Comparison of ENCODE assay signal across 24 cellular contexts in the genomic region with DNA sequence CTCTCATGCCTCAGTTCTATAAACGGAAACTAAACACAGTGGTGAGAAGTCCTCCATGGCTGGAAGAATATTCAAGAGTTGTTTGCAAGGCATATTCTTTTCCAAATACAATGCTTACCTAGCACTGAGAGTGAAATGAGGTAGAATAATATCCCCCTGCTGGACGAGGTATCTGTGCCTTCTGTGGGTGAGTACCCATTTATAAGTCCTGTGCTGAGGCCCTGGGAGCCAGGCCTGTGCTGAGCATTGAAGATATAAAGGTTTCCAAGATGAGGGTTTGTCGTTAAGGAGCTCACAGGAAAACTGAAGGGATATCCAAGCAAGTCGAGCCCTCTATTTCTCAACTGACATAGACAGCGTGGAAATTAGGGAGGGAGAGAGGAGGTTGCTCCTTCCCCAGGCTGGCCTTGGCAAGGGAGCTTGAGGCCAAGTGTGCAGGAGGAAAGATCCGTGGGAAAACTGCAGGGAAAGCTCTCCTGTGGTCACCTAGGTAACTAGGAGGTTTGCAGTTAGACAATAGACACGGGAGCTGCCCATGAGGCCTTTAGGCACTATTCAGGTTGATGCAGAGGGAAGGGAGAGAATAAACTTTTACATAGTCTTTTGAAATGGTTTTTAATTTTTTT. TPM values are rescaled to one million over a fixed set of nuclear protein-coding genes. Genes with fewer than 3 reads are reported as not detected.
DNase-seq lines count a peak whose midpoint lies in the region; ATAC-seq and TF ChIP-seq lines count a peak whose summit lies in the region.
"Had no signal": no experiment of that assay in that cellular context is flagged by ENCODE, and none has a peak within 500 bp of the region (broad histone marks: within the 10 kb centered on the region; RNA-seq: fewer than 3 reads in every experiment).

No MANE protein-coding gene starts in this region.

- H3K23ac ChIP-seq in mesendoderm (ENCODE audit: low read length), result no peak overlapping the region

- H3K4me2 ChIP-seq in mammary epithelial cell (ENCODE audit: insufficient read depth, low read depth, low read length) (peak overlapping the region; percentile 17), mesendoderm (ENCODE audit: low read length) (no peak overlapping the region), PC-3 (ENCODE audit: low read length) (no peak overlapping the region)
- H3K4me2 ChIP-seq: smooth muscle cell had no signal

- intact Hi-C loops in mammary epithelial cell (cut with micrococcal nuclease), result no loop called here
- intact Hi-C loops in MCF 10A (cut with micrococcal nuclease), result no loop called here
- intact Hi-C loops in sciatic nerve (cut with DNase I), result no loop called here
- intact Hi-C loops in PC-3 (cut with micrococcal nuclease), result no loop called here

- H3K9me3 Mint-ChIP-seq in MCF 10A (ENCODE audit: unreplicated experiment) (no peaks in the 10 kb centered on the region), glutamatergic neuron (ENCODE audit: unreplicated experiment) (no peaks in the 10 kb centered on the region)
- H3K9me3 Mint-ChIP-seq: activated naive CD8-positive, alpha-beta T cell treated with anti-CD3 and anti-CD28 coated beads, Interleukin-2, amount 50 U/mL, for 24 hours; CD8-positive, alpha-beta T cell; HFFc6 had no signal

- H3K9ac ChIP-seq in mammary epithelial cell (ENCODE audit: insufficient read depth, low read length), result no peak overlapping the region
- no peak overlapping the region for H3K9ac ChIP-seq in mesendoderm (ENCODE audit: low read length)
- no peak overlapping the region for H3K9ac ChIP-seq in PC-3 (ENCODE audit: low read length)

- H3K27me3 Mint-ChIP-seq in MCF 10A (ENCODE audit: insufficient read depth, unreplicated experiment) (no peaks in the 10 kb centered on the region), glutamatergic neuron (ENCODE audit: unreplicated experiment) (no peaks in the 10 kb centered on the region)
- H3K27me3 Mint-ChIP-seq: activated naive CD8-positive, alpha-beta T cell treated with anti-CD3 and anti-CD28 coated beads, Interleukin-2, amount 50 U/mL, for 24 hours had no signal

- no peak overlapping the region for H3K18ac ChIP-seq in mesendoderm (ENCODE audit: low read length)

- DNase-seq in mammary epithelial cell (no peak), MCF 10A (ENCODE audit: unreplicated experiment) (no peak), dermis blood vessel endothelial cell (peak; percentile 15), mesendoderm (peak; percentile 74), sciatic nerve (ENCODE audit: low spot score) (no peak), glutamatergic neuron (no peak), PC-3 (no peak)
- DNase-seq: activated CD4-positive, alpha-beta T cell treated with anti-CD3 and anti-CD28 coated beads for 48 hours; activated gamma-delta T cell; activated naive CD8-positive, alpha-beta T cell treated with anti-CD3 and anti-CD28 coated beads, Interleukin-2, amount 50 U/mL, for 24 hours; activated T-cell treated with anti-CD3 and anti-CD28 coated beads, Interleukin-2, amount 50 U/mL, for 1 hour; CD8-positive, alpha-beta T cell; effector CD4-positive, alpha-beta T cell; erythroblast; HFFc6; NCI-H187; NCI-H526 treated with DMSO at 0.1 percent for 48 hours; stimulated activated CD4-positive, alpha-beta T cell treated with anti-CD3 and anti-CD28 coated beads, Interleukin-1b, Interleukin-23, amount 100 ng/mL, for 48 hours; stomach; tibial artery had no signal

- H4K8ac ChIP-seq in mesendoderm (ENCODE audit: low read depth, low read length), result no peak overlapping the region

- H3K4me1 ChIP-seq in mammary epithelial cell (ENCODE audit: insufficient read depth, low read length), result peaks cover 4% of the 10 kb centered on the region
- peaks cover 3% of the 10 kb centered on the region for H3K4me1 ChIP-seq in mesendoderm (ENCODE audit: control insufficient read depth, low read depth, low read length)
- no peaks in the 10 kb centered on the region for H3K4me1 ChIP-seq in PC-3 (ENCODE audit: insufficient read depth, low read length)

- no peak overlapping the region for H4K5ac ChIP-seq in mesendoderm (ENCODE audit: low read length)

- no peak overlapping the region for H3K4ac ChIP-seq in mesendoderm (ENCODE audit: low read depth, low read length)

- no peaks in the 10 kb centered on the region for H3K27me3 ChIP-seq in mammary epithelial cell (ENCODE audit: insufficient read depth, low read length)
- H3K27me3 ChIP-seq in mesendoderm (ENCODE audit: insufficient read depth, low read length, poor library complexity), result no peaks in the 10 kb centered on the region
- H3K27me3 ChIP-seq in PC-3 (ENCODE audit: low read length), result no peaks in the 10 kb centered on the region
- H3K27me3 ChIP-seq: stomach, tibial artery had no signal

- H2AK5ac ChIP-seq in mesendoderm (ENCODE audit: low read length), result no peak overlapping the region

- H4K20me1 ChIP-seq in mammary epithelial cell (ENCODE audit: insufficient read depth, low read length), result no peaks in the 10 kb centered on the region
- no peaks in the 10 kb centered on the region for H4K20me1 ChIP-seq in PC-3 (ENCODE audit: low read length)

- H3K36me3 Mint-ChIP-seq in MCF 10A (ENCODE audit: insufficient read depth, unreplicated experiment) (no peaks in the 10 kb centered on the region), glutamatergic neuron (ENCODE audit: unreplicated experiment) (no peaks in the 10 kb centered on the region)
- H3K36me3 Mint-ChIP-seq: CD8-positive, alpha-beta T cell had no signal

- peaks cover 16% of the 10 kb centered on the region for H3K79me1 ChIP-seq in mesendoderm (ENCODE audit: low read length)

- no peaks in the 10 kb centered on the region for H3K36me3 ChIP-seq in mammary epithelial cell (ENCODE audit: insufficient read depth, low read length)
- no peaks in the 10 kb centered on the region for H3K36me3 ChIP-seq in mesendoderm (ENCODE audit: control insufficient read depth, insufficient read depth, low read length)
- H3K36me3 ChIP-seq in PC-3 (ENCODE audit: low read depth, low read length), result no peaks in the 10 kb centered on the region
- H3K36me3 ChIP-seq: stomach, tibial artery had no signal

- H2BK15ac ChIP-seq in mesendoderm (replicated peaks; ENCODE audit: low read depth), result no peak overlapping the region

- H3K9me3 ChIP-seq in mammary epithelial cell (replicated peaks; ENCODE audit: insufficient read depth, low read length) (no peaks in the 10 kb centered on the region), PC-3 (ENCODE audit: low read length) (no peaks in the 10 kb centered on the region)
- H3K9me3 ChIP-seq: stomach, tibial artery had no signal

- no peak overlapping the region for H3K4me3 Mint-ChIP-seq in MCF 10A (ENCODE audit: unreplicated experiment)
- H3K4me3 Mint-ChIP-seq in glutamatergic neuron (ENCODE audit: unreplicated experiment), result no peak overlapping the region
- H3K4me3 Mint-ChIP-seq: activated naive CD8-positive, alpha-beta T cell treated with anti-CD3 and anti-CD28 coated beads, Interleukin-2, amount 50 U/mL, for 24 hours; CD8-positive, alpha-beta T cell; HFFc6 had no signal

- H2BK5ac ChIP-seq in mesendoderm (ENCODE audit: low read length), result no peak overlapping the region

- no peaks in the 10 kb centered on the region for H3K9me2 ChIP-seq in PC-3 (replicated peaks; ENCODE audit: low read length)

- H2BK120ac ChIP-seq in mesendoderm (ENCODE audit: low read depth, low read length), result no peak overlapping the region

- in situ Hi-C loops in mammary epithelial cell (cut with MboI; ENCODE audit: low sequenced_read_pairs in 2 of 2), result no loop called here

- peak overlapping the region; percentile 10 for H3K27ac ChIP-seq in mammary epithelial cell (ENCODE audit: insufficient read depth, low read depth, low read length)
- H3K27ac ChIP-seq in mesendoderm (ENCODE audit: low read depth, low read length), result no peak overlapping the region
- no peak overlapping the region for H3K27ac ChIP-seq in PC-3 (ENCODE audit: low read length)
- H3K27ac ChIP-seq: VCaP had no signal

- CTCF ChIA-PET in mammary epithelial cell (lab: Charles Lee; ENCODE audit: low non-redundant PET) (no interaction called here), MCF 10A (lab: Yijun Ruan, JAX) (interaction anchor here (0.7 kb wide), 1 partner anchor 705 kb away, joined by 3 read pairs; no protein-coding TSS in a partner anchor), PC-3 (lab: Charles Lee) (no interaction called here)

- H2AFZ ChIP-seq in mammary epithelial cell (ENCODE audit: low read depth, low read length) (peak overlapping the region; percentile 41), PC-3 (ENCODE audit: low read length) (no peak overlapping the region)

- H3K4me3 ChIP-seq in mammary epithelial cell (replicated peaks in 1 of 3; ENCODE audit: insufficient read depth in 1 of 3, low read depth in 2 of 3, low read length in 3 of 3), result no peak overlapping the region
- no peak overlapping the region for H3K4me3 ChIP-seq in mesendoderm (ENCODE audit: low read length)
- H3K4me3 ChIP-seq in PC-3 (ENCODE audit: low read length), result no peak overlapping the region
- H3K4me3 ChIP-seq: smooth muscle cell, stomach, tibial artery had no signal

- no peak for TF ChIP-seq CTCF in mammary epithelial cell (conservative IDR thresholded peaks at IDR 0.05 in 1 of 2, IDR thresholded peaks at IDR 0.05 in 1 of 2; ENCODE audit: extremely low read depth in 1 of 2, insufficient read depth in 1 of 2, low read depth in 1 of 2, low read length in 2 of 2)
- TF ChIP-seq CTCF in MCF 10A (IDR thresholded peaks at IDR 0.05; ENCODE audit: unreplicated experiment), result no peak
- TF ChIP-seq CTCF in glutamatergic neuron (IDR thresholded peaks at IDR 0.05; ENCODE audit: partially characterized antibody, unreplicated experiment), result no peak
- TF ChIP-seq CTCF in PC-3 (conservative IDR thresholded peaks at IDR 0.05; ENCODE audit: low read depth, low read length), result no peak

- H3K79me2 ChIP-seq in mammary epithelial cell (ENCODE audit: insufficient read depth, low read length), result peaks cover 77% of the 10 kb centered on the region
- peaks cover 9% of the 10 kb centered on the region for H3K79me2 ChIP-seq in mesendoderm (ENCODE audit: control insufficient read depth, insufficient read depth, low read length)
- peaks cover 78% of the 10 kb centered on the region for H3K79me2 ChIP-seq in PC-3 (ENCODE audit: low read length)

- ATAC-seq in sciatic nerve (peak; percentile 61), HG03565 (IDR thresholded peaks at IDR 0.05; ENCODE audit: unreplicated experiment) (no peak), PC-3 (no peak)
- ATAC-seq: activated naive CD8-positive, alpha-beta T cell treated with anti-CD3 and anti-CD28 coated beads, Interleukin-2, amount 50 U/mL, for 24 hours; CD8-positive, alpha-beta T cell; HepG2 had no signal

- BruUV-seq in mammary epithelial cell (replicated peaks; lab: Mats Ljungman, UMichigan) (no TSS peak), MCF 10A (replicated peaks; lab: Mats Ljungman, UMichigan) (no TSS peak), PC-3 (replicated peaks; lab: Mats Ljungman, UMichigan) (no TSS peak)

- WGBS in mammary epithelial cell (ENCODE audit: low coverage, missing lambda C conversion rate), result 36% methylated on average over 7 of the region's 7 CpGs
- WGBS in mesendoderm (ENCODE audit: extremely low coverage, insufficient coverage, low lambda C conversion rate), result no CpG with 5 or more reads among the region's 7 CpGs

- dilution Hi-C loops in mammary epithelial cell (cut with HindIII; ENCODE audit: low sequenced_read_pairs), result no loop called here

- no peaks in the 10 kb centered on the region for H3F3A ChIP-seq in PC-3 (ENCODE audit: low read length, unreplicated experiment)

- H3K27ac Mint-ChIP-seq in MCF 10A (ENCODE audit: low read depth, unreplicated experiment), result no peak overlapping the region
- H3K27ac Mint-ChIP-seq in glutamatergic neuron (ENCODE audit: unreplicated experiment), result no peak overlapping the region
- H3K27ac Mint-ChIP-seq: activated naive CD8-positive, alpha-beta T cell treated with anti-CD3 and anti-CD28 coated beads, Interleukin-2, amount 50 U/mL, for 24 hours; CD8-positive, alpha-beta T cell; HFFc6 had no signal

- H3K56ac ChIP-seq in mesendoderm (ENCODE audit: low read length), result no peak overlapping the region

- H3K4me1 Mint-ChIP-seq in MCF 10A (ENCODE audit: insufficient read depth, unreplicated experiment) (peaks cover 7% of the 10 kb centered on the region), glutamatergic neuron (ENCODE audit: low read depth, unreplicated experiment) (no peaks in the 10 kb centered on the region)
- H3K4me1 Mint-ChIP-seq: activated naive CD8-positive, alpha-beta T cell treated with anti-CD3 and anti-CD28 coated beads, Interleukin-2, amount 50 U/mL, for 24 hours had no signal

- POLR2A ChIA-PET in MCF 10A (lab: Yijun Ruan, JAX), result no interaction called here
- POLR2A ChIA-PET in PC-3 (lab: Charles Lee; ENCODE audit: unreplicated experiment), result no interaction called here

RNA-seq across cellular contexts. Expression of a gene that starts 17.6 kb away (rescaled TPM):
- total RNA-seq in mammary epithelial cell (10 to 100 TPM; 34.1 to 65.8 TPM), MCF 10A (2022) (82.8 and 107 TPM in 2 replicates), dermis blood vessel endothelial cell (87.5 and 104 TPM in 2 replicates), sciatic nerve (66.5 TPM), glutamatergic neuron (ENCODE audit: unreplicated experiment) (23.9 TPM), PC-3 (2014; rRNA removed) (45.6 and 61.3 TPM in 2 replicates)
- 43.3 TPM for polyA plus RNA-seq in mammary epithelial cell
- 23.8 TPM for polyA minus RNA-seq in mammary epithelial cell
- polyA plus RNA-seq in mesendoderm (2013, experiment 1 of 2), result 11.5 TPM
- polyA plus RNA-seq in mesendoderm (2013, experiment 2 of 2), result 10.8 TPM

Comparison
In these comparisons a context has a peak if more than half of its experiments do, and no peak if none do; other contexts are left out.
1. DNase-seq: peak in dermis blood vessel endothelial cell (single experiment) and mesendoderm (single experiment); none in mammary epithelial cell (single experiment), MCF 10A (single experiment), sciatic nerve (single experiment), glutamatergic neuron (single experiment) and PC-3 (single experiment).